In genomic region chr11:32141886-32142546, GRCh38 we compare ENCODE assay signal across 18 cellular contexts. TPM values are rescaled to one million over a fixed set of nuclear protein-coding genes. Genes with fewer than 3 reads are reported as not detected.
DNase-seq lines count a peak whose midpoint lies in the region; ATAC-seq, FAIRE-seq and TF ChIP-seq lines count a peak whose summit lies in the region.
"Had no signal": no experiment of that assay in that cellular context is flagged by ENCODE, and none has a peak within 500 bp of the region (broad histone marks: within the 10 kb centered on the region; RNA-seq: fewer than 3 reads in every experiment).

No MANE protein-coding gene starts in this region.

- no peak overlapping the region for H3K27ac ChIP-seq in colonic mucosa
- no peak overlapping the region for H3K27ac ChIP-seq in HepG2 (ENCODE audit: extremely low read length, insufficient read depth, low read length)
- H3K27ac ChIP-seq: BLaER1 treated with 17β-estradiol and CSF1 and Interleukin-3, amounts not matched to agents 10 nM and 100 nM; HL-60 had no signal

- FAIRE-seq in HepG2 (lab: Jason Lieb, UNC), result no peak
- FAIRE-seq: H1 had no signal

- no peaks in the 10 kb centered on the region for H3K9me3 ChIP-seq in colonic mucosa
- H3K9me3 ChIP-seq in HepG2 (ENCODE audit: low read length), result no peaks in the 10 kb centered on the region
- H3K9me3 ChIP-seq: HAP-1 had no signal

- TF ChIP-seq EP300 in HepG2 (IDR thresholded peaks at IDR 0.05; ENCODE audit: low read depth in 2 of 2, low read length in 2 of 2) (no peak), HepG2 (CRISPR knock-in tag; IDR thresholded peaks at IDR 0.05; ENCODE audit: borderline replicate concordance) (no peak)

- no peaks in the 10 kb centered on the region for H4K20me1 ChIP-seq in HepG2 (ENCODE audit: insufficient read depth, low read length)
- H4K20me1 ChIP-seq: BLaER1 treated with 17β-estradiol and CSF1 and Interleukin-3, amounts not matched to agents 10 nM and 100 nM had no signal

- H3K27me3 Mint-ChIP-seq in natural killer cell treated with Interleukin-12 subunit alpha and Interleukin-12 subunit beta and Interleukin-15 and Interleukin-18, amount 100 ng/mL, for 72 hours, result peaks cover 0 to 4% of the 10 kb centered on the region in 2 donors
- peaks cover 16% of the 10 kb centered on the region for H3K27me3 Mint-ChIP-seq in nephron progenitor cell (ENCODE audit: low read depth, poor library complexity)
- H3K27me3 Mint-ChIP-seq in activated CD4-positive, alpha-beta T cell treated with anti-CD3 and anti-CD28 coated beads, Interleukin-2, amount 10 ng/mL, durations not matched to agents 24 days and 14 days, result peaks cover 1% of the 10 kb centered on the region
- H3K27me3 Mint-ChIP-seq: B cell had no signal

- H3K27me3 ChIP-seq in colonic mucosa (no peaks in the 10 kb centered on the region), HepG2 (ENCODE audit: control insufficient read depth in 1 of 2, insufficient read depth in 2 of 2, low read length in 2 of 2) (no peaks in the 10 kb centered on the region; a peak in 2 of 5 replicates)
- H3K27me3 ChIP-seq: BLaER1 treated with 17β-estradiol and CSF1 and Interleukin-3, amounts not matched to agents 10 nM and 100 nM had no signal

- no peak for TF ChIP-seq POLR2A in HepG2 (IDR thresholded peaks at IDR 0.05; ENCODE audit: insufficient read depth in 1 of 2, low read depth in 2 of 2, low read length in 2 of 2)

- no peaks in the 10 kb centered on the region for H3K79me2 ChIP-seq in HepG2 (ENCODE audit: insufficient read depth, low read length)

- no peak for TF ChIP-seq CTCF in colonic mucosa (IDR thresholded peaks at IDR 0.05)
- TF ChIP-seq CTCF in HepG2 (CRISPR knock-in tag; IDR thresholded peaks at IDR 0.05), result no peak
- TF ChIP-seq CTCF in nephron progenitor cell (IDR thresholded peaks at IDR 0.05), result no peak

- H3K4me3 Mint-ChIP-seq in natural killer cell treated with Interleukin-12 subunit alpha and Interleukin-12 subunit beta and Interleukin-15 and Interleukin-18, amount 100 ng/mL, for 72 hours, result peak overlapping the region; percentile 12
- no peak overlapping the region for H3K4me3 Mint-ChIP-seq in nephron progenitor cell
- H3K4me3 Mint-ChIP-seq in activated CD4-positive, alpha-beta T cell treated with anti-CD3 and anti-CD28 coated beads, Interleukin-2, amount 10 ng/mL, durations not matched to agents 24 days and 14 days, result no peak overlapping the region
- H3K4me3 Mint-ChIP-seq: B cell; CD8-positive, alpha-beta T cell; IgD-negative memory B cell had no signal

- no TSS peak for BruUV-seq in HepG2 (replicated peaks; lab: Mats Ljungman, UMichigan)

- H3K4me2 ChIP-seq in HepG2 (ENCODE audit: low read depth, low read length), result 0 out of 2 replicates have a peak overlapping the region, but pooled peaks have one; percentile 26
- H3K4me2 ChIP-seq: BLaER1 treated with 17β-estradiol and CSF1 and Interleukin-3, amounts not matched to agents 10 nM and 100 nM had no signal

- intact Hi-C loops in colonic mucosa (cut with DNase I), result no loop called here
- intact Hi-C loops in HepG2 (cut with micrococcal nuclease; ENCODE audit: unreplicated experiment), result loop anchor here (2.0 kb wide), 1 partner anchor 21 kb away; no protein-coding TSS in a partner anchor
- intact Hi-C loops in activated CD4-positive, alpha-beta T cell treated with anti-CD3 and anti-CD28 coated beads, Interleukin-2, amount 10 ng/mL, durations not matched to agents 24 days and 14 days (cut with micrococcal nuclease), result no loop called here

- H3K4me1 Mint-ChIP-seq in natural killer cell treated with Interleukin-12 subunit alpha and Interleukin-12 subunit beta and Interleukin-15 and Interleukin-18, amount 100 ng/mL, for 72 hours (ENCODE audit: low read depth in 2 of 2), result peaks cover 15 to 18% of the 10 kb centered on the region in 2 donors
- H3K4me1 Mint-ChIP-seq in nephron progenitor cell, result peaks cover 7% of the 10 kb centered on the region
- H3K4me1 Mint-ChIP-seq in activated CD4-positive, alpha-beta T cell treated with anti-CD3 and anti-CD28 coated beads, Interleukin-2, amount 10 ng/mL, durations not matched to agents 24 days and 14 days, result no peaks in the 10 kb centered on the region
- H3K4me1 Mint-ChIP-seq: B cell had no signal

- CTCF ChIA-PET in HepG2 (lab: Yijun Ruan, JAX; ENCODE audit: low intra/inter-chr PET ratio, low total read pairs), result no interaction called here

- ATAC-seq in HepG2 (peak; percentile 44), GM19035 (IDR thresholded peaks at IDR 0.05; ENCODE audit: unreplicated experiment) (no peak)
- ATAC-seq in natural killer cell treated with Interleukin-12 subunit alpha and Interleukin-12 subunit beta and Interleukin-15 and Interleukin-18, amount 100 ng/mL, for 72 hours, result no peak
- ATAC-seq: CD8-positive, alpha-beta T cell had no signal

- no peak overlapping the region for H3K27ac Mint-ChIP-seq in natural killer cell treated with Interleukin-12 subunit alpha and Interleukin-12 subunit beta and Interleukin-15 and Interleukin-18, amount 100 ng/mL, for 72 hours
- H3K27ac Mint-ChIP-seq in nephron progenitor cell, result no peak overlapping the region
- H3K27ac Mint-ChIP-seq in activated CD4-positive, alpha-beta T cell treated with anti-CD3 and anti-CD28 coated beads, Interleukin-2, amount 10 ng/mL, durations not matched to agents 24 days and 14 days, result no peak overlapping the region
- H3K27ac Mint-ChIP-seq: B cell; CD8-positive, alpha-beta T cell; IgD-negative memory B cell had no signal

- no peak overlapping the region for H2AFZ ChIP-seq in HepG2 (ENCODE audit: low read length)

- DNase-seq in NCI-H69 (lab: John Stamatoyannopoulos, UW) (peak; percentile 82), colonic mucosa (peak; percentile 24), HepG2 (ENCODE audit: low spot score) (peak; percentile 17), nephron progenitor cell (no peak), NCI-H1436 (lab: John Stamatoyannopoulos, UW) (no peak)
- DNase-seq in natural killer cell treated with Interleukin-12 subunit alpha and Interleukin-12 subunit beta and Interleukin-15 and Interleukin-18, amount 100 ng/mL, for 72 hours (ENCODE audit: low spot score), result no peak
- DNase-seq in activated CD4-positive, alpha-beta T cell treated with anti-CD3 and anti-CD28 coated beads, Interleukin-2, amount 10 ng/mL, durations not matched to agents 24 days and 14 days, result no peak
- DNase-seq: Calu3; CD8-positive, alpha-beta T cell; DMS79 treated with DMSO at 0.1 percent for 48 hours; GF-D8 had no signal

- WGBS in HepG2 (ENCODE audit: low lambda C conversion rate), result 30% methylated on average over 5 of the region's 5 CpGs

- H3K36me3 Mint-ChIP-seq in natural killer cell treated with Interleukin-12 subunit alpha and Interleukin-12 subunit beta and Interleukin-15 and Interleukin-18, amount 100 ng/mL, for 72 hours, result no peaks in the 10 kb centered on the region
- no peaks in the 10 kb centered on the region for H3K36me3 Mint-ChIP-seq in nephron progenitor cell (ENCODE audit: low read depth)
- H3K36me3 Mint-ChIP-seq in activated CD4-positive, alpha-beta T cell treated with anti-CD3 and anti-CD28 coated beads, Interleukin-2, amount 10 ng/mL, durations not matched to agents 24 days and 14 days (ENCODE audit: low read depth), result no peaks in the 10 kb centered on the region
- H3K36me3 Mint-ChIP-seq: CD8-positive, alpha-beta T cell; IgD-negative memory B cell had no signal

- H3K4me3 ChIP-seq in colonic mucosa (no peak overlapping the region), HepG2 (replicated peaks in 1 of 3; ENCODE audit: insufficient read depth in 1 of 3, low read depth in 2 of 3, low read length in 3 of 3) (no peak overlapping the region)
- H3K4me3 ChIP-seq: BLaER1 treated with 17β-estradiol and CSF1 and Interleukin-3, amounts not matched to agents 10 nM and 100 nM; HAP-1 had no signal

- H3K9ac ChIP-seq in colonic mucosa (ENCODE audit: low read depth in 2 of 2, low read length in 2 of 2) (no peak overlapping the region), HepG2 (ENCODE audit: insufficient read depth, low read depth, low read length) (no peak overlapping the region)
- H3K9ac ChIP-seq: BLaER1 treated with 17β-estradiol and CSF1 and Interleukin-3, amounts not matched to agents 10 nM and 100 nM had no signal

- POLR2A ChIA-PET in HepG2 (lab: Yijun Ruan, JAX), result no interaction called here

- no peaks in the 10 kb centered on the region for H3K4me1 ChIP-seq in colonic mucosa
- H3K4me1 ChIP-seq in HepG2 (ENCODE audit: insufficient read depth, low read length), result peaks cover 10% of the 10 kb centered on the region
- H3K4me1 ChIP-seq: HAP-1 had no signal

- TF ChIP-seq RAD21 in HepG2 (CRISPR knock-in tag; IDR thresholded peaks at IDR 0.05), result no peak

- in situ Hi-C loops in HepG2 (cut with HindIII; ENCODE audit: extremely low pct_ligation_motif_present, low pct_unique_long_range_greater_than_20kb), result no loop called here

- no peaks in the 10 kb centered on the region for H3K9me3 Mint-ChIP-seq in natural killer cell treated with Interleukin-12 subunit alpha and Interleukin-12 subunit beta and Interleukin-15 and Interleukin-18, amount 100 ng/mL, for 72 hours
- H3K9me3 Mint-ChIP-seq in nephron progenitor cell, result no peaks in the 10 kb centered on the region
- no peaks in the 10 kb centered on the region for H3K9me3 Mint-ChIP-seq in activated CD4-positive, alpha-beta T cell treated with anti-CD3 and anti-CD28 coated beads, Interleukin-2, amount 10 ng/mL, durations not matched to agents 24 days and 14 days
- H3K9me3 Mint-ChIP-seq: CD8-positive, alpha-beta T cell had no signal

- H3K36me3 ChIP-seq in colonic mucosa (no peaks in the 10 kb centered on the region), HepG2 (replicated peaks in 1 of 2; ENCODE audit: control insufficient read depth in 1 of 2, insufficient read depth in 2 of 2, low read length in 2 of 2) (no peaks in the 10 kb centered on the region)
- H3K36me3 ChIP-seq: BLaER1 treated with 17β-estradiol and CSF1 and Interleukin-3, amounts not matched to agents 10 nM and 100 nM; HAP-1 had no signal

RNA-seq across cellular contexts. Expression of gene RCN1, which starts 51.1 kb away (rescaled TPM):
- total RNA-seq in colonic mucosa (10 to 100 TPM; 51.0 to 52.7 TPM), HepG2 (2016; rRNA removed; fragmentation: Illumina TruSeq; extraction: Trizol) (14.7 and 28.5 TPM in 2 replicates)
- 6.8 and 7.7 TPM in 2 replicates for total RNA-seq in HepG2 (2016; cell fraction: cytosol; rRNA removed; fragmentation: Illumina TruSeq; extraction: Trizol; ENCODE audit: low read depth)
- 14.2 and 26.1 TPM in 2 replicates for total RNA-seq in HepG2 (2016; cell fraction: insoluble cytoplasmic fraction; rRNA removed; fragmentation: Illumina TruSeq; extraction: Trizol)
- total RNA-seq in HepG2 (2016; cell fraction: membrane; rRNA removed; fragmentation: Illumina TruSeq; extraction: Trizol), result 15.0 and 16.9 TPM in 2 replicates
- 31.1 and 36.5 TPM in 2 replicates for total RNA-seq in HepG2 (2016; cell fraction: nucleus; rRNA removed; fragmentation: Illumina TruSeq; extraction: Trizol)
- 21.9 and 22.0 TPM in 2 replicates for polyA plus RNA-seq in HepG2 (2011; rRNA removed)
- 13.1 and 18.6 TPM in 2 replicates for polyA plus RNA-seq in HepG2 (2011; cell fraction: cytosol; rRNA removed)
- 13.9 and 19.0 TPM in 2 replicates for polyA plus RNA-seq in HepG2 (2011; cell fraction: nucleus; rRNA removed)
- 20.0 and 36.5 TPM in 2 replicates for polyA plus RNA-seq in HepG2 (2012)
- polyA plus RNA-seq in HepG2 (2016; cell fraction: cytosol; fragmentation: Illumina TruSeq; extraction: Trizol; ENCODE audit: low read depth), result 10.1 and 12.3 TPM in 2 replicates
- 24.9 and 25.0 TPM in 2 replicates for polyA plus RNA-seq in HepG2 (2016; cell fraction: insoluble cytoplasmic fraction; fragmentation: Illumina TruSeq; extraction: Trizol; ENCODE audit: low read depth)
- polyA plus RNA-seq in HepG2 (2016; cell fraction: membrane; fragmentation: Illumina TruSeq; extraction: Trizol; ENCODE audit: low read depth), result 19.5 and 23.7 TPM in 2 replicates
- polyA plus RNA-seq in HepG2 (2016; cell fraction: nucleus; fragmentation: Illumina TruSeq; extraction: Trizol; ENCODE audit: insufficient read depth, low read depth), result 72.9 and 82.2 TPM in 2 replicates
- polyA minus RNA-seq in HepG2 (2011; rRNA and poly(A)+ RNA removed; ENCODE audit: low replicate concordance), result 7.9 and 62.4 TPM in 2 replicates
- 15.3 and 17.1 TPM in 2 replicates for polyA minus RNA-seq in HepG2 (2011; cell fraction: cytosol; rRNA and poly(A)+ RNA removed)
- 18.0 and 23.4 TPM in 2 replicates for polyA minus RNA-seq in HepG2 (2011; cell fraction: nucleus; rRNA and poly(A)+ RNA removed)
- 10 to 100 TPM; 22.8 to 25.7 TPM for total RNA-seq in natural killer cell treated with Interleukin-12 subunit alpha and Interleukin-12 subunit beta and Interleukin-15 and Interleukin-18, amount 100 ng/mL, for 72 hours
- total RNA-seq in activated CD4-positive, alpha-beta T cell treated with anti-CD3 and anti-CD28 coated beads, Interleukin-2, amount 10 ng/mL, durations not matched to agents 24 days and 14 days, result 30.5 and 30.6 TPM in 2 replicates

Comparison
In these comparisons a context has a peak if more than half of its experiments do, and no peak if none do; other contexts are left out.
1. DNase-seq: peak in NCI-H69 (single experiment), colonic mucosa (single experiment) and HepG2 (single experiment); none in natural killer cell treated with Interleukin-12 subunit alpha and Interleukin-12 subunit beta and Interleukin-15 and Interleukin-18, amount 100 ng/mL, for 72 hours (single experiment), nephron progenitor cell (single experiment), activated CD4-positive, alpha-beta T cell treated with anti-CD3 and anti-CD28 coated beads, Interleukin-2, amount 10 ng/mL, durations not matched to agents 24 days and 14 days (single experiment) and NCI-H1436 (single experiment).